19 cellular contexts compared by ENCODE assay signal in genomic region chr4:86487738-86488137, GRCh38.
DNase-seq lines count a peak whose midpoint lies in the region; ATAC-seq, FAIRE-seq and TF ChIP-seq lines count a peak whose summit lies in the region.
"Had no signal": no experiment of that assay in that cellular context is flagged by ENCODE, and none has a peak within 500 bp of the region (broad histone marks: within the 10 kb centered on the region; RNA-seq: fewer than 3 reads in every experiment).

No MANE protein-coding gene starts in this region.

- no peak for TF ChIP-seq CTCF in D721Med (IDR thresholded peaks at IDR 0.05; ENCODE audit: insufficient read depth, missing control alignments)
- no peak for TF ChIP-seq CTCF in DND-41 (IDR thresholded peaks at IDR 0.05; ENCODE audit: borderline replicate concordance, extremely low read depth, low read length, poor library complexity, severe bottlenecking)
- TF ChIP-seq CTCF in K562 (IDR thresholded peaks at IDR 0.05 in 2 of 3, conservative IDR thresholded peaks at IDR 0.05 in 1 of 3; ENCODE audit: insufficient read depth in 2 of 3, low read depth in 1 of 3, low read length in 3 of 3), result no peak

- H3K9me1 ChIP-seq in K562 (ENCODE audit: control insufficient read depth, insufficient read depth, low read length), result no peaks in the 10 kb centered on the region

- 0% methylated on average over 1 of the region's 1 CpG for WGBS in K562 (ENCODE audit: insufficient coverage, low coverage, missing lambda C conversion rate)

- DNase-seq in D721Med (ENCODE audit: insufficient read length, low spot score) (no peak), DND-41 (no peak), K562 (ENCODE audit: extremely low read depth in 1 of 4, low spot score in 3 of 4) (no peak), NCI-H226 (no peak)
- DNase-seq: Caco-2; CD4-positive, CD25-positive, alpha-beta regulatory T cell; CD8-positive, alpha-beta T cell; DMS 273 treated with DMSO at 0.1 percent for 48 hours; DMS79; GF-D8; GM23248; H9 had no signal

- ATAC-seq in DND-41 (ENCODE audit: insufficient read depth, low read depth), result no peak
- no peak for ATAC-seq in K562
- no peak for ATAC-seq in HG03460 (IDR thresholded peaks at IDR 0.05; ENCODE audit: unreplicated experiment)
- no peak for ATAC-seq in GM18520 (IDR thresholded peaks at IDR 0.05; ENCODE audit: unreplicated experiment)
- ATAC-seq: CD8-positive, alpha-beta T cell; HCT116 had no signal

- POLR2A ChIA-PET in K562 (lab: Yijun Ruan, JAX), result no interaction called here

- BruUV-seq in K562 (replicated peaks; lab: Mats Ljungman, UMichigan), result no TSS peak

- H3K9ac ChIP-seq in DND-41 (ENCODE audit: low read depth, low read length) (no peak overlapping the region), K562 (ENCODE audit: insufficient read depth in 1 of 2, low read depth in 2 of 2, low read length in 2 of 2) (no peak overlapping the region)
- H3K9ac ChIP-seq: BLaER1, GM23248 had no signal

- no peak for TF ChIP-seq POLR2A in K562 (conservative IDR thresholded peaks at IDR 0.05)

- H3K79me2 ChIP-seq in DND-41 (ENCODE audit: insufficient read depth, low read length) (no peaks in the 10 kb centered on the region), K562 (ENCODE audit: control insufficient read depth, insufficient read depth, low read length) (no peaks in the 10 kb centered on the region)

- in situ Hi-C loops in K562 (cut with MboI), result no loop called here

- no peaks in the 10 kb centered on the region for H3K36me3 ChIP-seq in DND-41 (ENCODE audit: insufficient read depth, low read length)
- H3K36me3 ChIP-seq in K562 (ENCODE audit: control insufficient read depth, insufficient read depth, low read length), result no peaks in the 10 kb centered on the region
- H3K36me3 ChIP-seq: BLaER1 had no signal

- FAIRE-seq in D721Med (lab: Jason Lieb, UNC) (peak; percentile 79), K562 (lab: Jason Lieb, UNC) (no peak)
- FAIRE-seq: GM12891, GM18507 had no signal

- no peaks in the 10 kb centered on the region for H3K27me3 ChIP-seq in DND-41 (ENCODE audit: insufficient read depth, low read length, poor library complexity)
- peaks cover 0 to 4% of the 10 kb centered on the region in 2 experiments; a peak in 1 of 5 replicates for H3K27me3 ChIP-seq in K562 (ENCODE audit: control insufficient read depth in 2 of 2, insufficient read depth in 2 of 2, low read length in 2 of 2)
- H3K27me3 ChIP-seq: BLaER1 had no signal

- H3K9me3 ChIP-seq in DND-41 (ENCODE audit: insufficient read depth, low read length, severe bottlenecking) (no peaks in the 10 kb centered on the region), K562 (replicated peaks; ENCODE audit: control insufficient read depth, insufficient read depth, low read depth, low read length) (no peaks in the 10 kb centered on the region)
- H3K9me3 ChIP-seq: BLaER1, Caco-2 had no signal

- no peak overlapping the region for H3K4me2 ChIP-seq in DND-41 (ENCODE audit: insufficient read depth, low read length)
- no peak overlapping the region for H3K4me2 ChIP-seq in K562 (ENCODE audit: insufficient read depth, low read length)
- H3K4me2 ChIP-seq: BLaER1 had no signal

- CTCF ChIA-PET in K562 (lab: Yijun Ruan, JAX; ENCODE audit: low intra/inter-chr PET ratio), result no interaction called here

- intact Hi-C loops in K562 (cut with micrococcal nuclease), result no loop called here

- H4K20me1 ChIP-seq in DND-41 (ENCODE audit: insufficient read depth, low read length) (no peaks in the 10 kb centered on the region), K562 (replicated peaks; ENCODE audit: control insufficient read depth, insufficient read depth, low read length) (no peaks in the 10 kb centered on the region; the same call in 1 of the 2 replicates)
- H4K20me1 ChIP-seq: BLaER1 had no signal

- no peak overlapping the region for H3K4me3 ChIP-seq in DND-41 (ENCODE audit: low read depth in 1 of 2, low read length in 2 of 2)
- no peak overlapping the region for H3K4me3 ChIP-seq in K562
- H3K4me3 ChIP-seq: BLaER1, GM23248 had no signal

- H2AFZ ChIP-seq in DND-41 (ENCODE audit: low read depth, low read length) (0 out of 2 replicates have a peak overlapping the region, but pooled peaks have one; percentile 19), K562 (ENCODE audit: low read depth, low read length) (no peak overlapping the region)
- H2AFZ ChIP-seq: GM23248 had no signal

- H3K4me1 ChIP-seq in DND-41 (ENCODE audit: insufficient read depth, low read length), result peaks cover 31% of the 10 kb centered on the region
- no peaks in the 10 kb centered on the region for H3K4me1 ChIP-seq in K562 (replicated peaks in 1 of 2; ENCODE audit: control insufficient read depth in 2 of 2, insufficient read depth in 2 of 2, low read length in 2 of 2)
- H3K4me1 ChIP-seq: Caco-2 had no signal

- TF ChIP-seq EP300 in K562 (IDR thresholded peaks at IDR 0.05; ENCODE audit: low read length), result no peak

- H3K27ac ChIP-seq in DND-41 (ENCODE audit: low read length) (no peak overlapping the region), K562 (ENCODE audit: extremely low read depth, low read depth, low read length) (no peak overlapping the region)
- H3K27ac ChIP-seq: BLaER1, C4-2B, GM23248 had no signal

- TF ChIP-seq RAD21 in K562 (CRISPR knock-in tag; conservative IDR thresholded peaks at IDR 0.05 in 1 of 2, IDR thresholded peaks at IDR 0.05 in 1 of 2), result no peak

TF ChIP-seq in K562, 482 proteins besides CTCF, POLR2A, EP300 and RAD21:
- TF ChIP-seq ILK (tag; IDR thresholded peaks at IDR 0.05; ENCODE audit: borderline replicate concordance, low read depth) (no peak), MAFG (tag; conservative IDR thresholded peaks at IDR 0.05) (no peak), CEBPG (CRISPR knock-in tag; IDR thresholded peaks at IDR 0.05) (no peak), CEBPG (tag; conservative IDR thresholded peaks at IDR 0.05 in 1 of 2, IDR thresholded peaks at IDR 0.05 in 1 of 2) (peak; percentile 16 to 71; a peak in 2 of 4 replicates), NR2C2 (CRISPR knock-in tag; IDR thresholded peaks at IDR 0.05) (no peak), NR2C2 (tag; IDR thresholded peaks at IDR 0.05) (no peak), CHD1 (IDR thresholded peaks at IDR 0.05; ENCODE audit: low read length) (no peak), ATF3 (IDR thresholded peaks at IDR 0.05) (no peak), ATF3 (CRISPR knock-in tag; conservative IDR thresholded peaks at IDR 0.05) (no peak), STAT6 (CRISPR knock-in tag; IDR thresholded peaks at IDR 0.05) (no peak), CEBPB (tag; IDR thresholded peaks at IDR 0.05) (peak; percentile 63), ZNF511 (CRISPR knock-in tag; IDR thresholded peaks at IDR 0.05) (no peak)
